Comparison of ENCODE assay signal across 23 cellular contexts in the genomic region with DNA sequence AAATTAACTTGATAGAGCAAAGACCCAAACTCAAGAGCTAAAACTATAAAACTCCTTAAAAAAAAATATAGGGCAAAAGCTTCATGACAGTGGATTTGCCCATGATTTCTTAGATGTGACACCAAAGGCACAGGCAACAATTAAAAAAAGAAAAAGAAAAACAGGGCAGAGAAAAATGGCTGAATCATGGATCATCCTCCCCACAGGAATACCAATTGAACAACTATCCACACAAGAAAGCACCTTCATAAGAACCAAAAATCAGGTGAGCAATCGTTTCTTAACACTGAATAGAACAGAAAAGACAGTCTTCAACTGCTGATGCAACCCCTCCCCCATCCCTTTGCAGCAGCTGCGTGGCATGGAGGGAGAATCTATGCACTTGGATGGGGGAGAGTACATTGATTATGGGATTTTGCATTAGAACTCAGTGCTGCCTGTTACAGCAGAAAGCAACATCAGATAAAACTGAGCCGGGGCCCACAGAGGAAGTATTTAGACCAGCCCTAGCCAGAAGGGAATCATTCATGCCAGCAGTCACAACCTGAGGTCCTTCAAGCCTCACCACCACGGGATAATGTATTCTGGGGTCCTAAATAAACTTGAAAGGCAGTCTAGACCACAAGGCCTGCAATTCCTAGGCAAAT. TPM values are rescaled to one million over a fixed set of nuclear protein-coding genes. Genes with fewer than 3 reads are reported as not detected.
"Had no signal": no experiment of that assay in that cellular context is flagged by ENCODE, and none has a peak within 500 bp of the region (broad histone marks: within the 10 kb centered on the region; RNA-seq: fewer than 3 reads in every experiment).

No MANE protein-coding gene starts in this region.

- H3K4me3 Mint-ChIP-seq: activated naive CD8-positive, alpha-beta T cell treated with anti-CD3 and anti-CD28 coated beads for 36 hours; activated T-helper 1 cell treated with anti-CD3 and anti-CD28 coated beads, Interleukin-12 subunit alpha, Interleukin-12 subunit beta, Interleukin-2, Interleukin-4 antibody, amounts not matched to agents 30 ng/mL and 10 ng/mL and 1 ng/mL, durations not matched to agents 14 hours and 24 hours and 36 hours; nephron progenitor cell; T-helper 2 cell treated with Interferon-gamma antibody and Interleukin-4, amounts not matched to agents 5 μg/mL and 100 μg/mL, for 36 hours had no signal

- DNase-seq: activated CD4-positive, alpha-beta T cell treated with anti-CD3 and anti-CD28 coated beads, Interleukin-2, amount 50 U/mL, for 48 hours; activated gamma-delta T cell treated with Interleukin-2 at 50 U/mL for 16 hours; activated naive CD8-positive, alpha-beta T cell treated with anti-CD3 and anti-CD28 coated beads for 36 hours; activated T-cell treated with anti-CD3 and anti-CD28 coated beads for 4 hours; amniotic stem cell; dermis blood vessel endothelial cell; effector memory CD4-positive, alpha-beta T cell; midbrain; nephron progenitor cell; stimulated activated CD4-positive, alpha-beta T cell treated with anti-CD3 and anti-CD28 coated beads, Interleukin-12 subunit alpha, Interleukin-12 subunit beta, amount 100 ng/mL, for 4 hours; stimulated activated CD4-positive, alpha-beta T cell treated with anti-CD3 and anti-CD28 coated beads, Interleukin-1b, Interleukin-23, amount 100 ng/mL, for 48 hours; stimulated activated naive CD4-positive, alpha-beta T cell treated with Interleukin-2 at 50 U/mL for 16 hours; tibial artery; uterus had no signal

- H3K27ac ChIP-seq: foreskin keratinocyte, prostate gland, right atrium auricular region, tibial artery, uterus, VCaP had no signal

- H3K27me3 Mint-ChIP-seq: activated naive CD8-positive, alpha-beta T cell treated with anti-CD3 and anti-CD28 coated beads for 36 hours had no signal

- H3K4me1 ChIP-seq: foreskin keratinocyte, prostate gland, right atrium auricular region, tibial artery, uterus had no signal

- H3K27me3 ChIP-seq: foreskin keratinocyte, right atrium auricular region, tibial artery, uterus had no signal

- H3K4me3 ChIP-seq: lung, prostate gland, right atrium auricular region, tibial artery, uterus had no signal

- H3K36me3 ChIP-seq: prostate gland, right atrium auricular region, uterus had no signal

- H3K9me3 Mint-ChIP-seq: T-helper 2 cell treated with Interferon-gamma antibody and Interleukin-4, amounts not matched to agents 5 μg/mL and 100 μg/mL, for 36 hours had no signal

- H3K27ac Mint-ChIP-seq: activated naive CD8-positive, alpha-beta T cell treated with anti-CD3 and anti-CD28 coated beads for 36 hours; activated T-helper 1 cell treated with anti-CD3 and anti-CD28 coated beads, Interleukin-12 subunit alpha, Interleukin-12 subunit beta, Interleukin-2, Interleukin-4 antibody, amounts not matched to agents 30 ng/mL and 10 ng/mL and 1 ng/mL, durations not matched to agents 14 hours and 24 hours and 36 hours; nephron progenitor cell; T-helper 2 cell treated with Interferon-gamma antibody and Interleukin-4, amounts not matched to agents 5 μg/mL and 100 μg/mL, for 36 hours had no signal

- H3K9me3 ChIP-seq: prostate gland, right atrium auricular region, tibial artery had no signal

- ATAC-seq: left lobe of liver had no signal

RNA-seq across cellular contexts. Expression of gene PLCH1, which starts 45.5 kb away (rescaled TPM):
- total RNA-seq: dermis blood vessel endothelial cell, osteocyte had no signal
